Comparison of ENCODE assay signal across 8 cellular contexts in genomic region chr12:74538491-74539258, GRCh38. TPM values are rescaled to one million over a fixed set of nuclear protein-coding genes. Genes with fewer than 3 reads are reported as not detected.
DNase-seq lines count a peak whose midpoint lies in the region; ATAC-seq and TF ChIP-seq lines count a peak whose summit lies in the region.

No MANE protein-coding gene starts in this region.

- peaks cover 14% of the 10 kb centered on the region for H3K23me2 ChIP-seq in H9 (ENCODE audit: insufficient read length, low read depth, low read length, poor library complexity, severe bottlenecking)

- H3K4me1 Mint-ChIP-seq in H9 = peaks cover 55% of the 10 kb centered on the region in 2 experiments

- H2BK120ac ChIP-seq in H9 (ENCODE audit: low read depth, low read length, poor library complexity, severe bottlenecking) = peak overlapping the region; percentile 63

- no peaks in the 10 kb centered on the region for H3K9me3 Mint-ChIP-seq in H9

- no peak overlapping the region for H2BK15ac ChIP-seq in H9 (ENCODE audit: low read depth, low read length)

- peak overlapping the region; percentile 82 for H2BK5ac ChIP-seq in H9 (ENCODE audit: insufficient read length, low read length)

- peak overlapping the region; percentile 94 to 97 for H3K4me3 Mint-ChIP-seq in H9

- WGBS in H9 (ENCODE audit: extremely low coverage, insufficient read length, low lambda C conversion rate) = no CpG with 5 or more reads among the region's 7 CpGs

- H3K79me2 ChIP-seq in H9 (ENCODE audit: insufficient read depth, low read length) = peaks cover 22% of the 10 kb centered on the region; the same call in 1 of the 2 replicates

- intact Hi-C loops in left colon (cut with DNase I, micrococcal nuclease) = no loop called here

- peaks cover 3% of the 10 kb centered on the region for H3K79me1 ChIP-seq in H9 (ENCODE audit: insufficient read depth, low read depth, low read length, poor library complexity, severe bottlenecking)

- no peak overlapping the region for H2AK5ac ChIP-seq in H9 (ENCODE audit: insufficient read length, low read length)

- no peaks in the 10 kb centered on the region for H3K27me3 ChIP-seq in GM06990 (replicated peaks; ENCODE audit: control insufficient read depth, insufficient read depth, low read length)
- no peaks in the 10 kb centered on the region for H3K27me3 ChIP-seq in H9 (ENCODE audit: insufficient read depth, low read length)
- no peaks in the 10 kb centered on the region for H3K27me3 ChIP-seq in brain microvascular endothelial cell (replicated peaks)

- peak overlapping the region; percentile 99 for H3K18ac ChIP-seq in H9 (ENCODE audit: insufficient read length, low read depth, low read length)

- peak overlapping the region; percentile 47 for H4K8ac ChIP-seq in H9 (replicated peaks; ENCODE audit: insufficient read length, low read depth, low read length)

- peak overlapping the region; percentile 25 for H4K91ac ChIP-seq in H9 (ENCODE audit: insufficient read length, low read depth, low read length)

- no peaks in the 10 kb centered on the region for H4K20me1 ChIP-seq in H9 (ENCODE audit: control insufficient read depth, insufficient read depth, insufficient read length)

- peak overlapping the region; percentile 94 for H3K4me2 ChIP-seq in H9 (ENCODE audit: insufficient read depth, insufficient read length, low read length)

- H3K23ac ChIP-seq in H9 (ENCODE audit: insufficient read length, low read depth, low read length) = no peak overlapping the region

- peak overlapping the region; percentile 99 for H3K9ac ChIP-seq in H9 (ENCODE audit: extremely low read depth, insufficient read length, low read length)

- peak overlapping the region; percentile 85 for H3K14ac ChIP-seq in H9 (ENCODE audit: insufficient read depth, low read length)

- H4K5ac ChIP-seq in H9 (ENCODE audit: insufficient read length, low read depth, low read length) = peak overlapping the region; percentile 88

- H3K4ac ChIP-seq in H9 (ENCODE audit: low read depth, low read length) = no peak overlapping the region

- H2BK12ac ChIP-seq in H9 (ENCODE audit: insufficient read length, low read depth, low read length) = no peak overlapping the region

- peak overlapping the region; percentile 99 for H3K27ac Mint-ChIP-seq in H9

- in situ Hi-C loops in brain microvascular endothelial cell (cut with HindIII; ENCODE audit: low pct_ligation_motif_present, low sequenced_read_pairs) = no loop called here

- H2AFZ ChIP-seq in H9 (ENCODE audit: low read length) = no peak overlapping the region

- H3K27ac ChIP-seq in H9 (ENCODE audit: insufficient read length, low read depth, low read length) (peak overlapping the region; percentile 91), brain microvascular endothelial cell (peak overlapping the region; percentile 94)

- peak overlapping the region; percentile 80 for H3K4me3 ChIP-seq in GM06990 (replicated peaks; ENCODE audit: low read depth, low read length)
- H3K4me3 ChIP-seq in brain microvascular endothelial cell (ENCODE audit: low read depth, low read length) = peak overlapping the region; percentile 90

- ATAC-seq in left colon = peak; percentile 49
- no peak for ATAC-seq in stimulated activated naive CD8-positive, alpha-beta T cell treated with anti-CD3 and anti-CD28 coated beads, Interleukin-15, Interleukin-2, amounts not matched to agents 100 U/mL and 50 U/mL, for 24 hours

- no peak overlapping the region for H3T11ph ChIP-seq in H9 (ENCODE audit: low read length)

- DNase-seq in GM06990 (ENCODE audit: extremely low read depth, insufficient read length) = no peak
- DNase-seq in H9 = no peak
- DNase-seq in RPMI7951 (ENCODE audit: low read depth) = peak; percentile 5
- no peak for DNase-seq in brain microvascular endothelial cell
- peak; percentile 28 to 41 for DNase-seq in left colon
- peak; percentile 23 for DNase-seq in stimulated activated naive CD8-positive, alpha-beta T cell treated with anti-CD3 and anti-CD28 coated beads, Interleukin-15, Interleukin-2, amounts not matched to agents 100 U/mL and 50 U/mL, for 24 hours
- no peak for DNase-seq in SHP77 (lab: John Stamatoyannopoulos, UW)
- no peak for DNase-seq in Ammon's horn (ENCODE audit: low spot score)

- H3K36me3 ChIP-seq in GM06990 (ENCODE audit: control insufficient read depth, insufficient read depth, low read length) = peaks cover 2% of the 10 kb centered on the region
- H3K36me3 ChIP-seq in brain microvascular endothelial cell (replicated peaks) = peaks cover 8% of the 10 kb centered on the region

- no peak overlapping the region for H3K56ac ChIP-seq in H9 (ENCODE audit: insufficient read length, low read depth, low read length)

- no peaks in the 10 kb centered on the region for H3K9me3 ChIP-seq in H9 (ENCODE audit: control insufficient read depth, low read depth, low read length)

- peaks cover 15 to 20% (median 20%) of the 10 kb centered on the region in 3 experiments for H3K36me3 Mint-ChIP-seq in H9 (ENCODE audit: insufficient read depth in 1 of 3, low read depth in 3 of 3)

- peaks cover 16% of the 10 kb centered on the region for H3K4me1 ChIP-seq in H9 (ENCODE audit: insufficient read depth, low read length)

- no peaks in the 10 kb centered on the region for H3K27me3 Mint-ChIP-seq in H9 (ENCODE audit: low read depth)

- no peak overlapping the region for H2BK20ac ChIP-seq in H9 (ENCODE audit: low read depth, low read length, poor library complexity, severe bottlenecking)

- TF ChIP-seq CTCF in GM06990 (IDR thresholded peaks at IDR 0.05; ENCODE audit: insufficient read depth, low read length, poor library complexity, severe bottlenecking) (no peak), H9 (conservative IDR thresholded peaks at IDR 0.05) (no peak), brain microvascular endothelial cell (IDR thresholded peaks at IDR 0.05; ENCODE audit: low read depth, low read length, missing control alignments) (peak; percentile 1)

RNA-seq across cellular contexts. Expression of gene ATXN7L3B, which starts 1.0 kb away (rescaled TPM):
- total RNA-seq in H9 (2021) (35.3 TPM in 2 replicates), left colon (10 to 100 TPM; 27.7 to 33.1 TPM)
- total RNA-seq in RPMI7951 (2014; rRNA removed; shearing (Covaris generic)) = 9.6 and 11.7 TPM in 2 replicates

Comparison
In these comparisons a context has a peak if more than half of its experiments do, and no peak if none do; other contexts are left out.
1. DNase-seq: peak in RPMI7951 (single experiment), left colon (2 of 2) and stimulated activated naive CD8-positive, alpha-beta T cell treated with anti-CD3 and anti-CD28 coated beads, Interleukin-15, Interleukin-2, amounts not matched to agents 100 U/mL and 50 U/mL, for 24 hours (single experiment); none in GM06990 (single experiment), H9 (single experiment), brain microvascular endothelial cell (single experiment), SHP77 (0 of 2) and Ammon's horn (single experiment).